Comparison of ENCODE assay signal across 12 cellular contexts in the genomic region with DNA sequence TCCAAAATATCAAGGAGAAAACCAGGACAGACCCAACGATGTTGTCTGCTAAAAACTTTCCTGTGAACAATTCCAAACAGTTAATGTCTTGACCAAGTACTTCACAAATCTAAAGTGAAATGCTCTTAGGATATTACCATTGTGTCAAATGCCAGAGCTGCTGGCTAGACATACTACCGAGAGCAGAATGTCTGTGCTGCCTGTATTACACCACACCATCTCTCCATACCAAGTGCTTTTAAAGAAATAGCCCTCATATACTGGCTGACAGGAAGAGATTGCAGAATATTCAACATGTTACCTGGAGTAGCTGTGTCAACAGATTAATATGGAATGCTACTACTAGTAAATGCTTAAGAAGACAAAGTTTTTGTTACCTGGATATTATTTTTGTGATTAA.
"Had no signal": no experiment of that assay in that cellular context is flagged by ENCODE, and none has a peak within 500 bp of the region (broad histone marks: within the 10 kb centered on the region; RNA-seq: fewer than 3 reads in every experiment).

No MANE protein-coding gene starts in this region.

- H3K79me2 ChIP-seq: hepatocyte had no signal

- H3K9ac ChIP-seq: neural progenitor cell had no signal

- H3K4me1 ChIP-seq: neural progenitor cell, vagina had no signal

- H3K4me2 ChIP-seq: hepatocyte, neural progenitor cell had no signal

- H3K27me3 ChIP-seq: hepatocyte, neural progenitor cell, vagina had no signal

- ATAC-seq: activated CD8-positive, alpha-beta T cell treated with anti-CD3 and anti-CD28 coated beads, Interleukin-2, amount 10 ng/mL, durations not matched to agents 7 days and 5 days; esophagus mucosa; psoas muscle; sciatic nerve had no signal

- H2AFZ ChIP-seq: hepatocyte, neural progenitor cell had no signal

- H3K9me3 ChIP-seq: psoas muscle, vagina had no signal

- H3K27ac ChIP-seq: hepatocyte, neural progenitor cell, psoas muscle, vagina, VCaP had no signal

- DNase-seq: activated CD8-positive, alpha-beta memory T cell treated with anti-CD3 and anti-CD28 coated beads, Interleukin-2, amount 50 U/mL, for 48 hours; activated CD8-positive, alpha-beta T cell treated with anti-CD3 and anti-CD28 coated beads, Interleukin-2, amount 10 ng/mL, durations not matched to agents 7 days and 5 days; activated naive CD4-positive, alpha-beta T cell treated with anti-CD3 and anti-CD28 coated beads, Interleukin-2, amount 10 ng/mL, durations not matched to agents 7 days and 5 days; islet precursor cell; psoas muscle; T-helper 1 cell had no signal

- H3K4me3 ChIP-seq: hepatocyte, neural progenitor cell, psoas muscle, vagina had no signal
